Comparison of ENCODE assay signal across 30 cellular contexts in the genomic region with DNA sequence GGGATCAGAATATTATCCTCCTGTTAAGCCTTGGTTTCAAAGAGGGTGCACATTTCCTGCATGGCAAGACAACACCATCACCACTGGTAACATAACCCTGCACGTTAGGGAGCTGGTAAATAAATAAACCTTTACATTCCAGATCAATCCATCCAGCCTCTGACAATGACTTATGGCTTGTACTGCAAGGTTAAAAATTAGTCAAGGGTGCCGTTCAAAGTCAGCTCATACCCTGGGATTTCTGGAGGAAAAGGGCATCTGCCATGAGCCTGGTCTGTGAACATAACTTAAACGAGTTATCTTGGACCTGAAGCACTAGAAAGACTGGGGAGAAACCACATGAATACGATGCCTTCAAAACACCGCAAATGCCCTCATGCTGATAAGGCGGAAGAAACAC.
DNase-seq lines count a peak whose midpoint lies in the region; ATAC-seq, FAIRE-seq and TF ChIP-seq lines count a peak whose summit lies in the region.
"Had no signal": no experiment of that assay in that cellular context is flagged by ENCODE, and none has a peak within 500 bp of the region (broad histone marks: within the 10 kb centered on the region; RNA-seq: fewer than 3 reads in every experiment).

No MANE protein-coding gene starts in this region.

- H3K79me2 ChIP-seq in K562 (ENCODE audit: control insufficient read depth, insufficient read depth, low read length) = no peaks in the 10 kb centered on the region

- no peak overlapping the region for H4K8ac ChIP-seq in mesenchymal stem cell (ENCODE audit: low read length)

- POLR2A ChIA-PET in K562 (lab: Yijun Ruan, JAX) = interaction anchor here (0.7 kb wide), 1 partner anchor 16 kb away, joined by 7 read pairs; no protein-coding TSS in a partner anchor
- POLR2A ChIA-PET in MCF 10A (lab: Yijun Ruan, JAX) = interaction anchor here (1.1 kb wide), 1 partner anchor 69 kb away, joined by 4 read pairs; no protein-coding TSS in a partner anchor

- H3K4me3 ChIP-seq in K562 (no peak overlapping the region), mesenchymal stem cell (ENCODE audit: insufficient read depth in 1 of 2, low read depth in 1 of 2, low read length in 2 of 2) (no peak overlapping the region)
- H3K4me3 ChIP-seq: esophagus muscularis mucosa, gastroesophageal sphincter, HAP-1, right atrium auricular region, upper lobe of left lung had no signal

- H3K27ac ChIP-seq in K562 (ENCODE audit: extremely low read depth, low read depth, low read length) (no peak overlapping the region), mesenchymal stem cell (ENCODE audit: low read length, poor library complexity, severe bottlenecking) (peak overlapping the region; percentile 73)
- H3K27ac ChIP-seq: esophagus muscularis mucosa, gastroesophageal sphincter, right atrium auricular region, upper lobe of left lung, WERI-Rb-1 had no signal

- BruUV-seq in K562 (replicated peaks; lab: Mats Ljungman, UMichigan) (no TSS peak), MCF 10A (replicated peaks; lab: Mats Ljungman, UMichigan) (no TSS peak)

- TF ChIP-seq EP300 in K562 (IDR thresholded peaks at IDR 0.05; ENCODE audit: low read length) = no peak

- H3K27me3 ChIP-seq in K562 (ENCODE audit: control insufficient read depth in 2 of 2, insufficient read depth in 2 of 2, low read length in 2 of 2) (peaks cover 4 to 5% of the 10 kb centered on the region in 2 experiments; a peak in 4 of 5 replicates), mesenchymal stem cell (ENCODE audit: control insufficient read depth in 1 of 2, insufficient read depth in 1 of 2, low read length in 2 of 2) (no peaks in the 10 kb centered on the region)
- H3K27me3 ChIP-seq: esophagus muscularis mucosa, gastroesophageal sphincter, right atrium auricular region, upper lobe of left lung had no signal

- H3K9me3 ChIP-seq in K562 (replicated peaks; ENCODE audit: control insufficient read depth, insufficient read depth, low read depth, low read length) (no peaks in the 10 kb centered on the region), mesenchymal stem cell (ENCODE audit: control insufficient read depth, low read length) (no peaks in the 10 kb centered on the region)
- H3K9me3 ChIP-seq: esophagus muscularis mucosa, gastroesophageal sphincter, HAP-1, right atrium auricular region, SK-N-SH, upper lobe of left lung had no signal

- peak; percentile 48 for FAIRE-seq in K562 (lab: Jason Lieb, UNC)
- FAIRE-seq: G401.6, keratinocyte had no signal

- peaks cover 3 to 14% of the 10 kb centered on the region in 2 experiments; a peak in 3 of 5 replicates for H3K4me1 ChIP-seq in K562 (replicated peaks in 1 of 2; ENCODE audit: control insufficient read depth in 2 of 2, insufficient read depth in 2 of 2, low read length in 2 of 2)
- peaks cover 9% of the 10 kb centered on the region for H3K4me1 ChIP-seq in mesenchymal stem cell (ENCODE audit: control insufficient read depth, insufficient read depth, low read depth, low read length)
- H3K4me1 ChIP-seq: right atrium auricular region, upper lobe of left lung had no signal

- H3K36me3 ChIP-seq in K562 (ENCODE audit: control insufficient read depth, insufficient read depth, low read length) (no peaks in the 10 kb centered on the region), mesenchymal stem cell (ENCODE audit: control insufficient read depth in 1 of 2, insufficient read depth in 2 of 2, low read depth in 1 of 2, low read length in 2 of 2) (no peaks in the 10 kb centered on the region)
- H3K36me3 ChIP-seq: esophagus muscularis mucosa, gastroesophageal sphincter, HAP-1, right atrium auricular region, upper lobe of left lung, WERI-Rb-1 had no signal

- H3K9ac ChIP-seq in K562 (ENCODE audit: insufficient read depth in 1 of 2, low read depth in 2 of 2, low read length in 2 of 2) (no peak overlapping the region), mesenchymal stem cell (ENCODE audit: low read length) (no peak overlapping the region)
- H3K9ac ChIP-seq: SK-N-SH had no signal

- H3K79me1 ChIP-seq in mesenchymal stem cell (replicated peaks; ENCODE audit: low read length, poor library complexity, severe bottlenecking) = no peaks in the 10 kb centered on the region

- H3K4me2 ChIP-seq in K562 (ENCODE audit: insufficient read depth, low read length) (peak overlapping the region; percentile 26), mesenchymal stem cell (ENCODE audit: low read length, poor library complexity, severe bottlenecking) (no peak overlapping the region)
- H3K4me2 ChIP-seq: SK-N-SH had no signal

- ATAC-seq in K562 = no peak
- ATAC-seq: gastroesophageal sphincter; naive thymus-derived CD4-positive, alpha-beta T cell had no signal

- intact Hi-C loops in K562 (cut with micrococcal nuclease) (no loop called here), MCF 10A (cut with micrococcal nuclease) (no loop called here)

- no peak overlapping the region for H3K18ac ChIP-seq in mesenchymal stem cell (ENCODE audit: low read depth in 1 of 2, low read length in 2 of 2)

- H3K9me3 Mint-ChIP-seq in MCF 10A (ENCODE audit: unreplicated experiment) = no peaks in the 10 kb centered on the region
- H3K9me3 Mint-ChIP-seq: activated T-helper 2 cell treated with anti-CD3 and anti-CD28 coated beads, Interferon-gamma antibody, Interleukin-2, Interleukin-4, amounts not matched to agents 10 μg/mL and 5 μg/mL and 100 μg/mL, durations not matched to agents 14 hours and 24 hours and 36 hours; brain had no signal

- H3K4ac ChIP-seq in mesenchymal stem cell (ENCODE audit: low read depth in 1 of 2, low read length in 2 of 2) = no peak overlapping the region

- H3K23ac ChIP-seq in mesenchymal stem cell (ENCODE audit: low read length in 2 of 2) = no peak overlapping the region

- H4K20me1 ChIP-seq in K562 (replicated peaks; ENCODE audit: control insufficient read depth, insufficient read depth, low read length) = no peaks in the 10 kb centered on the region

- no peak for TF ChIP-seq CTCF in K562 (IDR thresholded peaks at IDR 0.05 in 2 of 3, conservative IDR thresholded peaks at IDR 0.05 in 1 of 3; ENCODE audit: insufficient read depth in 2 of 3, low read depth in 1 of 3, low read length in 3 of 3)
- TF ChIP-seq CTCF in MCF 10A (IDR thresholded peaks at IDR 0.05; ENCODE audit: unreplicated experiment) = no peak

- no peaks in the 10 kb centered on the region for H3K4me1 Mint-ChIP-seq in MCF 10A (ENCODE audit: insufficient read depth, unreplicated experiment)
- H3K4me1 Mint-ChIP-seq: brain had no signal

- H3K27me3 Mint-ChIP-seq in MCF 10A (ENCODE audit: insufficient read depth, unreplicated experiment) = no peaks in the 10 kb centered on the region

- 1% methylated on average over 6 of the region's 6 CpGs for WGBS in K562 (ENCODE audit: insufficient coverage, low coverage, missing lambda C conversion rate)
- 72% methylated on average over 6 of the region's 6 CpGs for WGBS in mesenchymal stem cell

- peak; percentile 18 for DNase-seq in COLO668 (lab: John Stamatoyannopoulos, UW; ENCODE audit: unreplicated experiment)
- DNase-seq in HuH-7 (ENCODE audit: low spot score) = peak; percentile 26
- DNase-seq in K562 (ENCODE audit: extremely low read depth in 1 of 4, low spot score in 3 of 4) = peak in 1 of 4 experiments; percentile 22
- no peak for DNase-seq in mesenchymal stem cell
- no peak for DNase-seq in GDM1 (lab: John Stamatoyannopoulos, UW)
- no peak for DNase-seq in DMS 273 treated with DMSO at 0.1 percent for 48 hours (lab: John Stamatoyannopoulos, UW)
- DNase-seq in activated T-cell treated with anti-CD3 and anti-CD28 coated beads for 4 hours = no peak
- no peak for DNase-seq in MCF 10A (ENCODE audit: unreplicated experiment)
- DNase-seq: activated CD4-positive, alpha-beta T cell treated with anti-CD3 and anti-CD28 coated beads, Interleukin-2, amount 50 U/mL, for 4 hours; activated CD8-positive, alpha-beta memory T cell treated with anti-CD3 and anti-CD28 coated beads, Interleukin-2, amount 50 U/mL, for 4 hours; C1 segment of cervical spinal cord; effector memory CD4-positive, alpha-beta T cell; Karpas-422; mesendoderm; naive thymus-derived CD4-positive, alpha-beta T cell; NCI-H1048; NCI-H2029; NCI-H524; RPMI8226; SK-N-SH; WERI-Rb-1 had no signal

- no peak for TF ChIP-seq RAD21 in K562 (CRISPR knock-in tag; conservative IDR thresholded peaks at IDR 0.05 in 1 of 2, IDR thresholded peaks at IDR 0.05 in 1 of 2)

- H3K27ac Mint-ChIP-seq in MCF 10A (ENCODE audit: low read depth, unreplicated experiment) = no peak overlapping the region
- H3K27ac Mint-ChIP-seq: activated T-helper 2 cell treated with anti-CD3 and anti-CD28 coated beads, Interferon-gamma antibody, Interleukin-2, Interleukin-4, amounts not matched to agents 10 μg/mL and 5 μg/mL and 100 μg/mL, durations not matched to agents 14 hours and 24 hours and 36 hours; brain; naive thymus-derived CD4-positive, alpha-beta T cell had no signal

- H3K9me1 ChIP-seq in K562 (ENCODE audit: control insufficient read depth, insufficient read depth, low read length) = no peaks in the 10 kb centered on the region

- H2BK120ac ChIP-seq in mesenchymal stem cell (ENCODE audit: low read depth, low read length) = no peak overlapping the region

- H3K14ac ChIP-seq in mesenchymal stem cell (ENCODE audit: low read length in 2 of 2) = no peak overlapping the region

- CTCF ChIA-PET in K562 (lab: Yijun Ruan, JAX; ENCODE audit: low intra/inter-chr PET ratio) = no interaction called here
- CTCF ChIA-PET in MCF 10A (lab: Yijun Ruan, JAX) = no interaction called here

- H2BK12ac ChIP-seq in mesenchymal stem cell (ENCODE audit: low read length in 2 of 2) = no peak overlapping the region

- no peak overlapping the region for H2BK15ac ChIP-seq in mesenchymal stem cell (ENCODE audit: low read depth, poor library complexity, severe bottlenecking)

- H2BK5ac ChIP-seq in mesenchymal stem cell (ENCODE audit: low read depth, low read length, poor library complexity, severe bottlenecking) = no peak overlapping the region

- in situ Hi-C loops in K562 (cut with MboI) = no loop called here

- H4K91ac ChIP-seq in mesenchymal stem cell (ENCODE audit: low read length) = no peak overlapping the region

- no peak overlapping the region for H2AK5ac ChIP-seq in mesenchymal stem cell (ENCODE audit: low read length, severe bottlenecking)

- H2AFZ ChIP-seq in K562 (ENCODE audit: low read depth, low read length) = peak overlapping the region; percentile 67; the same call in 1 of the 2 replicates
- no peak overlapping the region for H2AFZ ChIP-seq in mesenchymal stem cell (ENCODE audit: low read depth, low read length)

- H3K4me3 Mint-ChIP-seq in MCF 10A (ENCODE audit: unreplicated experiment) = no peak overlapping the region
- H3K4me3 Mint-ChIP-seq: brain; naive thymus-derived CD4-positive, alpha-beta T cell had no signal

- H3K36me3 Mint-ChIP-seq in MCF 10A (ENCODE audit: insufficient read depth, unreplicated experiment) = no peaks in the 10 kb centered on the region
- H3K36me3 Mint-ChIP-seq: brain; naive thymus-derived CD4-positive, alpha-beta T cell had no signal

- no peak for TF ChIP-seq POLR2A in K562 (conservative IDR thresholded peaks at IDR 0.05)

TF ChIP-seq in K562, 482 proteins besides CTCF, POLR2A, EP300 and RAD21:
- TF ChIP-seq ZNF785 (CRISPR knock-in tag; IDR thresholded peaks at IDR 0.05) (no peak), CBFA2T3 (IDR thresholded peaks at IDR 0.05) (peak; percentile 23; the same call in 1 of the 2 replicates), ZBTB8A (IDR thresholded peaks at IDR 0.05; ENCODE audit: partially characterized antibody) (no peak), LEF1 (IDR thresholded peaks at IDR 0.05) (no peak), ZNF184 (CRISPR knock-in tag; IDR thresholded peaks at IDR 0.05) (no peak)

Comparison
In these comparisons a context has a peak if more than half of its experiments do, and no peak if none do; other contexts are left out.
1. DNase-seq: peak in COLO668 (single experiment) and HuH-7 (single experiment); none in mesenchymal stem cell (single experiment), GDM1 (single experiment), DMS 273 treated with DMSO at 0.1 percent for 48 hours (single experiment), activated T-cell treated with anti-CD3 and anti-CD28 coated beads for 4 hours (single experiment) and MCF 10A (single experiment).